9 cellular contexts compared by ENCODE assay signal in genomic region chr15:48001393-48002059, GRCh38.
DNase-seq lines count a peak whose midpoint lies in the region; ATAC-seq and TF ChIP-seq lines count a peak whose summit lies in the region.
"Had no signal": no experiment of that assay in that cellular context is flagged by ENCODE, and none has a peak within 500 bp of the region (broad histone marks: within the 10 kb centered on the region; RNA-seq: fewer than 3 reads in every experiment).

No MANE protein-coding gene starts in this region.

- H3K4me1 Mint-ChIP-seq in memory B cell: peaks cover 11% of the 10 kb centered on the region

- no peak for TF ChIP-seq CTCF in RWPE1 (conservative IDR thresholded peaks at IDR 0.05; ENCODE audit: low read depth)

- CTCF ChIA-PET in RWPE1 (lab: Yijun Ruan, JAX): no interaction called here

- POLR2A ChIA-PET in RWPE1 (lab: Yijun Ruan, JAX; ENCODE audit: low non-redundant PET): no interaction called here

- H3K9me3 Mint-ChIP-seq in memory B cell: no peaks in the 10 kb centered on the region

- no peaks in the 10 kb centered on the region for H3K36me3 Mint-ChIP-seq in memory B cell
- H3K36me3 Mint-ChIP-seq: activated naive CD8-positive, alpha-beta T cell had no signal

- H3K27ac Mint-ChIP-seq in memory B cell: peak overlapping the region; percentile 1
- H3K27ac Mint-ChIP-seq: activated naive CD8-positive, alpha-beta T cell had no signal

- ATAC-seq in GM19025 (IDR thresholded peaks at IDR 0.05; ENCODE audit: low read depth, unreplicated experiment) (peak; percentile 84), HG02571 (IDR thresholded peaks at IDR 0.05; ENCODE audit: unreplicated experiment) (peak; percentile 91), HG03469 (IDR thresholded peaks at IDR 0.05; ENCODE audit: unreplicated experiment) (peak; percentile 91), memory B cell (ENCODE audit: low read depth) (peak; percentile 48)

- no peak overlapping the region for H3K27ac ChIP-seq in RWPE1
- H3K27ac ChIP-seq: right atrium auricular region had no signal

- no peak overlapping the region for H3K4me3 Mint-ChIP-seq in memory B cell
- H3K4me3 Mint-ChIP-seq: activated naive CD8-positive, alpha-beta T cell had no signal

- no peaks in the 10 kb centered on the region for H3K27me3 Mint-ChIP-seq in memory B cell
- H3K27me3 Mint-ChIP-seq: activated naive CD8-positive, alpha-beta T cell had no signal

- DNase-seq in memory B cell (ENCODE audit: low spot score in 2 of 2): no peak
- DNase-seq in erythroblast (lab: John Stamatoyannopoulos, UW): no peak
- DNase-seq in stimulated activated CD8-positive, alpha-beta memory T cell treated with anti-CD3 and anti-CD28 coated beads, Interleukin-4, amount 100 ng/mL, for 48 hours: no peak
- DNase-seq in RWPE1 (ENCODE audit: low spot score): no peak

- no peak for TF ChIP-seq POLR2A in erythroblast (IDR thresholded peaks at IDR 0.05; ENCODE audit: low read length)
